In the genomic region with DNA sequence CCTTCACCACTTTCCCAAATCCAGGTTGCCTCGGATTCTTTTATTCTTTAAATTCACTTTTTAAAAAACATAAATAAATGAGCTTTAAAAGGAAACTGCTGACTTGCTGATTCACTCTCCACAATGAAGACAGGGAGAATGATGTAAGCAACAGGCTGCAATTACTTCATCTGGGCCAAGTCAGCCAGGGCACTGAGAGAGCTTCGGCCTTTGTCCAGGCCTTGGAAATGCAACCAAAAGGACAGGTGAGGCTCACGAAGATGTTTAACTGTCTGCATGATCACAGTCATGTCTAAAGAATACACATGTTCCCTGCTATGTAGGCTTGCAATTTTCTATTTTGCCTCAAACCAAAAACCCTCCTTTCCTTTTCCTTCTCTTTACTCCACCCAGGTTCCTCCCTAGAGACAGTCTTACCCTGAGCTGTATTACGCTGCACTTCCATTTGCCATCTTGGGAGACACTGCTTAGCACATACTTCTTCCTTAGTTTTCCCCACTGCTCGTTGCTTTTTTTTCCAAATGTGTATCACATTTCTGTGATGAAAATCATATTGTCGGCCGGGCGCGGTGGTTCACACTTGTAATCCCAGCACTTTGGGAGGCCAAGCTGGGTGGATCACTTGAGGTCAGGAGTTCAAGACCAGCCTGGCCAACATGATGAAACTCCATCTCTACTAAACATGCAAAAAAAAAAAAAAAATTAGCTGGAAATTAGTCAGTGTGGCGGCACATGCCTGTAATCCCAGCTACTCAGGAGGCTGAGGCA, we compare ENCODE assay signal across 10 cellular contexts. TPM values are rescaled to one million over a fixed set of nuclear protein-coding genes. Genes with fewer than 3 reads are reported as not detected.
DNase-seq lines count a peak whose midpoint lies in the region; ATAC-seq and TF ChIP-seq lines count a peak whose summit lies in the region.
"Had no signal": no experiment of that assay in that cellular context is flagged by ENCODE, and none has a peak within 500 bp of the region (broad histone marks: within the 10 kb centered on the region; RNA-seq: fewer than 3 reads in every experiment).

No MANE protein-coding gene starts in this region.

- TF ChIP-seq POLR2A in NB4 (IDR thresholded peaks at IDR 0.05; ENCODE audit: extremely low read depth, insufficient read length): no peak

- H3K27me3 ChIP-seq in neural progenitor cell: no peaks in the 10 kb centered on the region

- peaks cover 13% of the 10 kb centered on the region for H3K4me1 Mint-ChIP-seq in neural progenitor cell

- H3K36me3 Mint-ChIP-seq in neural progenitor cell: no peaks in the 10 kb centered on the region

- no peak overlapping the region for H3K4me2 ChIP-seq in neural progenitor cell

- H3K27ac Mint-ChIP-seq in neural progenitor cell: no peak overlapping the region

- H3K4me3 ChIP-seq in NB4 (ENCODE audit: low read depth, low read length) (no peak overlapping the region), neural progenitor cell (no peak overlapping the region)

- no peak overlapping the region for H3K4me3 Mint-ChIP-seq in neural progenitor cell

- no peaks in the 10 kb centered on the region for H3K36me3 ChIP-seq in neural progenitor cell

- H3K4me1 ChIP-seq in neural progenitor cell: peaks cover 18% of the 10 kb centered on the region

- peak; percentile 51 for ATAC-seq in esophagus mucosa
- ATAC-seq in GM18861 (IDR thresholded peaks at IDR 0.05; ENCODE audit: unreplicated experiment): no peak
- ATAC-seq in HG03520 (IDR thresholded peaks at IDR 0.05; ENCODE audit: unreplicated experiment): no peak

- no peaks in the 10 kb centered on the region for H3K9me3 Mint-ChIP-seq in neural progenitor cell

- no peaks in the 10 kb centered on the region for H3K9me3 ChIP-seq in neural progenitor cell (ENCODE audit: low read depth)

- H3F3A ChIP-seq in neural progenitor cell (ENCODE audit: low read depth): peaks cover 6% of the 10 kb centered on the region

- no peak overlapping the region for H3K9ac ChIP-seq in neural progenitor cell

- no peaks in the 10 kb centered on the region for H3K79me2 ChIP-seq in neural progenitor cell (ENCODE audit: low read depth)

- peaks cover 2% of the 10 kb centered on the region for H3K27me3 Mint-ChIP-seq in neural progenitor cell (ENCODE audit: insufficient read depth, low read depth)

- no peak for TF ChIP-seq CTCF in AG09319 (IDR thresholded peaks at IDR 0.05; ENCODE audit: low read depth, low read length)
- TF ChIP-seq CTCF in NB4 (IDR thresholded peaks at IDR 0.05; ENCODE audit: low read depth, low read length): no peak
- TF ChIP-seq CTCF in neural progenitor cell (IDR thresholded peaks at IDR 0.05): no peak

- H3K27ac ChIP-seq in neural progenitor cell: no peak overlapping the region

- peak overlapping the region; percentile 31 for H2AFZ ChIP-seq in neural progenitor cell (replicated peaks)

- H4K20me1 ChIP-seq in neural progenitor cell (ENCODE audit: low read depth): no peaks in the 10 kb centered on the region

- peak; percentile 29 for DNase-seq in AG09319 (ENCODE audit: extremely low read depth, low read depth)
- DNase-seq in NB4 (ENCODE audit: low read depth): peak; percentile 42
- no peak for DNase-seq in neural progenitor cell (ENCODE audit: low spot score)
- DNase-seq in mesenteric fat pad (ENCODE audit: low spot score): no peak
- no peak for DNase-seq in NCI-H748 treated with DMSO at 0.1 percent for 48 hours (lab: John Stamatoyannopoulos, UW)
- DNase-seq: caudate nucleus, NCI-H446 treated with DMSO at 0.1 percent for 48 hours had no signal

RNA-seq across cellular contexts. Expression of a gene that starts 29.6 kb away (rescaled TPM):
- total RNA-seq in esophagus mucosa (0.60 TPM), neural progenitor cell (ENCODE audit: low replicate concordance) (0.95 and 1.5 TPM in 2 replicates), mesenteric fat pad (1.5 TPM)

RNA-seq across cellular contexts. Expression of a gene that starts 33.1 kb away (rescaled TPM):
- total RNA-seq in esophagus mucosa: 0.92 TPM
- total RNA-seq in neural progenitor cell (ENCODE audit: low replicate concordance): not detected in 2 replicates
- 3.4 TPM for total RNA-seq in mesenteric fat pad

RNA-seq across cellular contexts. Expression of a gene that starts 46.5 kb away (rescaled TPM):
- 24.9 TPM for total RNA-seq in esophagus mucosa
- 20.9 and 23.6 TPM in 2 replicates for total RNA-seq in neural progenitor cell (ENCODE audit: low replicate concordance)
- 48.4 TPM for total RNA-seq in mesenteric fat pad

RNA-seq across cellular contexts. Expression of a gene that starts 51.5 kb away (rescaled TPM):
- total RNA-seq in esophagus mucosa: 2.1 TPM
- total RNA-seq in neural progenitor cell (ENCODE audit: low replicate concordance): 0.77 and 1.4 TPM in 2 replicates
- 16.1 TPM for total RNA-seq in mesenteric fat pad

Comparison
In these comparisons a context has a peak if more than half of its experiments do, and no peak if none do; other contexts are left out.
1. DNase-seq: peak in AG09319 (single experiment) and NB4 (single experiment); none in neural progenitor cell (single experiment), mesenteric fat pad (single experiment) and NCI-H748 treated with DMSO at 0.1 percent for 48 hours (single experiment).